Comparison of ENCODE assay signal across 2 cellular contexts in genomic region chr16:51153275-51153991, GRCh38.
TF ChIP-seq lines count a peak whose summit lies in the region.

No MANE protein-coding gene starts in this region.

TF ChIP-seq in IMR-90, 13 proteins besides CTCF, POLR2A, EP300 and RAD21 (continued from another document):
- TF ChIP-seq RCOR1 (IDR thresholded peaks at IDR 0.05; ENCODE audit: insufficient replicate concordance, low read length) (no peak), ELK1 (IDR thresholded peaks at IDR 0.05; ENCODE audit: borderline replicate concordance, low read depth, low read length) (no peak), CEBPB (IDR thresholded peaks at IDR 0.05; ENCODE audit: low read depth, low read length) (no peak), NFE2L2 (IDR thresholded peaks at IDR 0.05; ENCODE audit: low read depth, low read length) (no peak), USF2 (IDR thresholded peaks at IDR 0.05; ENCODE audit: low read depth, low read length) (no peak), FOS (IDR thresholded peaks at IDR 0.05; ENCODE audit: low read depth, low read length) (no peak)

TF ChIP-seq in neural cell, 6 proteins besides CTCF, POLR2A, EP300 and RAD21 (continued from another document):
- TF ChIP-seq REST (IDR thresholded peaks at IDR 0.05; ENCODE audit: borderline replicate concordance): no peak
- TF ChIP-seq MXI1 (conservative IDR thresholded peaks at IDR 0.05; ENCODE audit: poor library complexity, severe bottlenecking): no peak
- TF ChIP-seq TAF1 (IDR thresholded peaks at IDR 0.05; ENCODE audit: low read depth): no peak
- TF ChIP-seq POLR2AphosphoS5 (IDR thresholded peaks at IDR 0.05): peak; percentile 41
